Comparison of ENCODE assay signal across 21 cellular contexts in the genomic region with DNA sequence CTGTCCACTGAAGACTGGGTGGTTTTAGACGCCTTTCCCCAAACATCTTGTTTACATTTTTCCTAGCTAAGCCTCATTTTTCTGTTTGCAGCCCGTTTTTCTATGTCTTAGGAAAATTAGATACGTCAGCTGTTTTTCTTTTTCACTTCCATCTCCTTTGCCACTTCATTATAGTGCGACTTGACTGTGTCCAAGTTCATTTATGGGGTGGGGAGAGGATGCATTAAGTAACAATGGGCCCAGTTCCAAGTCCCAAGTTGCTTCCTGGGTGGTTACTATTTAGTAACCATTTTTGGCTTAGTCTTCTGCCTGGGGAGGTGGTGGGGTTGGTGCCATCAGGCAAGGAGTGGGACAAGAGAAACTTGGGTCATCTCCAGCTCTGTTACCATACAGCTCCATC.
DNase-seq lines count a peak whose midpoint lies in the region; ATAC-seq and TF ChIP-seq lines count a peak whose summit lies in the region.
"Had no signal": no experiment of that assay in that cellular context is flagged by ENCODE, and none has a peak within 500 bp of the region (broad histone marks: within the 10 kb centered on the region; RNA-seq: fewer than 3 reads in every experiment).

No MANE protein-coding gene starts in this region.

- H3K4me3 ChIP-seq in CD8-positive, alpha-beta memory T cell (ENCODE audit: low read length) = no peak overlapping the region
- H3K4me3 ChIP-seq in SJSA1 (no peak overlapping the region), fibroblast of the aortic adventitia (ENCODE audit: low read depth, low read length) (no peak overlapping the region)
- H3K4me3 ChIP-seq: MG63, neural progenitor cell had no signal

- H3K4me1 Mint-ChIP-seq in CD8-positive, alpha-beta memory T cell = peaks cover 56 to 88% (median 71%) of the 10 kb centered on the region in 3 donors
- peaks cover 52% of the 10 kb centered on the region for H3K4me1 Mint-ChIP-seq in osteocyte (ENCODE audit: unreplicated experiment)
- H3K4me1 Mint-ChIP-seq: H9 had no signal

- H3K27me3 ChIP-seq in CD8-positive, alpha-beta memory T cell (ENCODE audit: insufficient read depth, low read length, poor library complexity, severe bottlenecking) = no peaks in the 10 kb centered on the region
- H3K27me3 ChIP-seq in SJSA1 (replicated peaks) = no peaks in the 10 kb centered on the region
- H3K27me3 ChIP-seq: MG63, neural progenitor cell had no signal

- TF ChIP-seq CTCF in fibroblast of the aortic adventitia (IDR thresholded peaks at IDR 0.05; ENCODE audit: insufficient read depth, low read length) (no peak), osteocyte (IDR thresholded peaks at IDR 0.05) (no peak)

- H3K27ac ChIP-seq in CD8-positive, alpha-beta memory T cell (ENCODE audit: low read depth, low read length) = no peak overlapping the region
- H3K27ac ChIP-seq in SJSA1 = peak overlapping the region; percentile 60
- H3K27ac ChIP-seq: neural progenitor cell, VCaP had no signal

- H3K36me3 Mint-ChIP-seq in CD8-positive, alpha-beta memory T cell = peaks cover 13 to 70% (median 23%) of the 10 kb centered on the region in 3 donors
- H3K36me3 Mint-ChIP-seq in osteocyte (ENCODE audit: unreplicated experiment) = peaks cover 64% of the 10 kb centered on the region

- POLR2A ChIA-PET in CD8-positive, alpha-beta memory T cell (lab: Charles Lee) = interaction anchor here (0.9 kb wide), 1 partner anchor 15 kb away, joined by 3 read pairs; no protein-coding TSS in a partner anchor

- H3K27me3 Mint-ChIP-seq in CD8-positive, alpha-beta memory T cell = no peaks in the 10 kb centered on the region
- H3K27me3 Mint-ChIP-seq in osteocyte (ENCODE audit: unreplicated experiment) = no peaks in the 10 kb centered on the region

- no peak for DNase-seq in CD8-positive, alpha-beta memory T cell
- no peak for DNase-seq in SJSA1 (ENCODE audit: low read depth in 1 of 2, low spot score in 2 of 2)
- DNase-seq in fibroblast of the aortic adventitia (ENCODE audit: low read depth) = peak; percentile 24
- DNase-seq in osteocyte (ENCODE audit: extremely low spot score, unreplicated experiment) = no peak
- DNase-seq in NCI-H2081 treated with DMSO at 0.1 percent for 48 hours (lab: John Stamatoyannopoulos, UW) = no peak
- no peak for DNase-seq in hippocampal formation (lab: John Stamatoyannopoulos, UW)
- DNase-seq: activated CD8-positive, alpha-beta memory T cell treated with anti-CD3 and anti-CD28 coated beads, Interleukin-2, amount 50 U/mL, for 48 hours; activated gamma-delta T cell treated with Interleukin-2 at 50 U/mL for 16 hours; aorta; H9; kidney glomerular epithelial cell; MG63; midbrain; NCI-H146; NCI-H774; stimulated activated CD4-positive, alpha-beta T cell treated with anti-CD3 and anti-CD28 coated beads, Interleukin-15, amount 100 ng/mL, for 24 hours; T-helper 2 cell had no signal

- ATAC-seq in HG03095 (IDR thresholded peaks at IDR 0.05; ENCODE audit: unreplicated experiment) (no peak), HG03175 (IDR thresholded peaks at IDR 0.05; ENCODE audit: unreplicated experiment) (no peak)

- CTCF ChIA-PET in CD8-positive, alpha-beta memory T cell (lab: Charles Lee) = no interaction called here

- peak overlapping the region in 3 of 7 donors; percentile 2 to 56 (median 50) for H3K4me3 Mint-ChIP-seq in CD8-positive, alpha-beta memory T cell
- no peak overlapping the region for H3K4me3 Mint-ChIP-seq in osteocyte (ENCODE audit: unreplicated experiment)
- H3K4me3 Mint-ChIP-seq: H9, neural progenitor cell had no signal

- H3K9me3 ChIP-seq in CD8-positive, alpha-beta memory T cell (ENCODE audit: low read length) = no peaks in the 10 kb centered on the region
- no peaks in the 10 kb centered on the region for H3K9me3 ChIP-seq in SJSA1 (replicated peaks)
- H3K9me3 ChIP-seq: MG63 had no signal

- no peaks in the 10 kb centered on the region for H3K36me3 ChIP-seq in CD8-positive, alpha-beta memory T cell (ENCODE audit: insufficient read depth, low read length)
- peaks cover 73% of the 10 kb centered on the region for H3K36me3 ChIP-seq in SJSA1
- H3K36me3 ChIP-seq: MG63, neural progenitor cell had no signal

- no peaks in the 10 kb centered on the region for H3K9me3 Mint-ChIP-seq in CD8-positive, alpha-beta memory T cell
- H3K9me3 Mint-ChIP-seq in osteocyte (ENCODE audit: unreplicated experiment) = no peaks in the 10 kb centered on the region
- H3K9me3 Mint-ChIP-seq: H9, neural progenitor cell had no signal

- peaks cover 29% of the 10 kb centered on the region for H3K4me1 ChIP-seq in CD8-positive, alpha-beta memory T cell (ENCODE audit: insufficient read depth, low read length)
- H3K4me1 ChIP-seq in SJSA1 (replicated peaks) = peaks cover 52% of the 10 kb centered on the region
- H3K4me1 ChIP-seq: neural progenitor cell had no signal

- H3K27ac Mint-ChIP-seq in CD8-positive, alpha-beta memory T cell = peak overlapping the region in 6 of 8 donors; percentile 57 to 93 (median 62)
- H3K27ac Mint-ChIP-seq in osteocyte (ENCODE audit: unreplicated experiment) = peak overlapping the region; percentile 76
- H3K27ac Mint-ChIP-seq: H9, neural progenitor cell had no signal
